In the genomic region with DNA sequence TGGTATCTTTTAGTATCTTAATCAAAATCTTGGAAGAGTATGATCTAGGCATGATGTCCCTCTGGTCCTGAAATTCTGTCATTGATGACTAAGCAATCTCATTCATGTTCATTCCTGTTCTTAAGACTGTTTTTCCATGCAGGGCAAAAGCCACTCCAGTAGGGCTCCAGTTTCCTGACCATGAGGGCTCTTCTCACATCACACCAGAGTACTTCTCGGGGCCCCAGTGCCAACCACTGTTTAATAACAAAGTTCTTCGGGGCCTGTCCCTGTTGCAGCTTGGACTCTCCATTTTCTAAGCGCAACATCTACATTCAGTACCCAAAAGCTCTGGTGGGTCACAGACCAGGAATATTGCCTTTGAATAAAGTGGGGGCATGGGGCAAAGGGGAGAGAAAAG, we compare ENCODE assay signal across 31 cellular contexts. TPM values are rescaled to one million over a fixed set of nuclear protein-coding genes. Genes with fewer than 3 reads are reported as not detected.
"Had no signal": no experiment of that assay in that cellular context is flagged by ENCODE, and none has a peak within 500 bp of the region (broad histone marks: within the 10 kb centered on the region; RNA-seq: fewer than 3 reads in every experiment).

No MANE protein-coding gene starts in this region.

- H3K9me3 Mint-ChIP-seq: dendritic cell treated with granulocyte-macrophage colony-stimulating factor and Interleukin-4, amounts not matched to agents 40 ng/mL and 50 ng/mL, for 4 days; effector memory CD8-positive, alpha-beta T cell; endodermal cell; mesothelial cell of epicardium had no signal

- H3K27ac Mint-ChIP-seq: dendritic cell treated with granulocyte-macrophage colony-stimulating factor and Interleukin-4, amounts not matched to agents 40 ng/mL and 50 ng/mL, for 4 days; effector memory CD8-positive, alpha-beta T cell; endodermal cell; mesothelial cell of epicardium had no signal

- H3K4me3 ChIP-seq: colonic mucosa, esophagus squamous epithelium, gastrocnemius medialis, heart right ventricle, lower lobe of right lung, mucosa of descending colon had no signal

- H3K4me1 ChIP-seq: colonic mucosa, gastrocnemius medialis, lower lobe of right lung had no signal

- H3K4me1 Mint-ChIP-seq: endodermal cell had no signal

- H3K36me3 ChIP-seq: colonic mucosa, esophagus squamous epithelium, gastrocnemius medialis, heart right ventricle, lower lobe of right lung had no signal

- DNase-seq: colonic mucosa; cortex of kidney; effector CD8-positive, alpha-beta T cell; effector memory CD8-positive, alpha-beta T cell; endodermal cell; erythroblast; esophagus squamous epithelium; foreskin fibroblast; foreskin melanocyte; gastrocnemius medialis; glutamatergic neuron; head of caudate nucleus; heart right ventricle; hippocampal formation; left colon; left ventricle myocardium superior; lower lobe of right lung; mesenchymal stem cell; mucosa of descending colon had no signal

- H3K4me3 Mint-ChIP-seq: dendritic cell treated with granulocyte-macrophage colony-stimulating factor and Interleukin-4, amounts not matched to agents 40 ng/mL and 50 ng/mL, for 4 days; effector memory CD8-positive, alpha-beta T cell; endodermal cell; mesothelial cell of epicardium had no signal

- H3K9me3 ChIP-seq: colonic mucosa, esophagus squamous epithelium, gastrocnemius medialis, heart right ventricle, lower lobe of right lung, mucosa of descending colon had no signal

- H3K27ac ChIP-seq: colonic mucosa, epithelial cell of prostate, esophagus squamous epithelium, gastrocnemius medialis, heart right ventricle, lower lobe of right lung had no signal

- H3K27me3 ChIP-seq: gastrocnemius medialis had no signal

- H3K36me3 Mint-ChIP-seq: mesothelial cell of epicardium had no signal

- FAIRE-seq: endometrium, islet of Langerhans, keratinocyte had no signal

- ATAC-seq: effector memory CD8-positive, alpha-beta T cell; esophagus mucosa; gastrocnemius medialis; heart right ventricle; left colon; left lobe of liver; left ventricle myocardium superior; lower lobe of right lung; mucosa of descending colon had no signal

RNA-seq across cellular contexts. Expression of a gene that starts 52.0 kb away (rescaled TPM):
- total RNA-seq: chondrocyte, colonic mucosa, dermis microvascular lymphatic vessel endothelial cell, glomerular endothelial cell, left lobe of liver, left ventricle myocardium superior, lung microvascular endothelial cell had no signal
- polyA plus RNA-seq: keratinocyte had no signal
